11 cellular contexts compared by ENCODE assay signal in the genomic region with DNA sequence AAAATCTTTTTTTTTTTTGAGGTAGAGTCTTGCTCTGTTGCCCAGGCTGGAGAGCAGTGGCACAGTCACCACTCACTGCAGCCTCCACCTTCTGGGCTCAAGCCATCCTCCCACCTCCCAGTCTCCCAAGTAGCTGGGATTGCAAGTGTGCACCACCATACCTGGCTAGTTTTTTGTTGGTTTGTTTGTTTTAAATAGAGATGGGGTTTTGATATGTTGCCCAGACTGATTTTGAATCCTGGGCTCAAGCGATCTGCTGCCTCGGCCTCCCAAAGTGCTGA. TPM values are rescaled to one million over a fixed set of nuclear protein-coding genes. Genes with fewer than 3 reads are reported as not detected.
DNase-seq lines count a peak whose midpoint lies in the region; ATAC-seq, FAIRE-seq and TF ChIP-seq lines count a peak whose summit lies in the region.
"Had no signal": no experiment of that assay in that cellular context is flagged by ENCODE, and none has a peak within 500 bp of the region (broad histone marks: within the 10 kb centered on the region; RNA-seq: fewer than 3 reads in every experiment).

No MANE protein-coding gene starts in this region.

- no peaks in the 10 kb centered on the region for H3K36me3 Mint-ChIP-seq in HFFc6 (ENCODE audit: low read depth)
- peaks cover 0 to 3% (median 0%) of the 10 kb centered on the region in 3 donors for H3K36me3 Mint-ChIP-seq in naive thymus-derived CD8-positive, alpha-beta T cell

- ATAC-seq in K562 (no peak), GM21786 (IDR thresholded peaks at IDR 0.05; ENCODE audit: unreplicated experiment) (no peak), GM19328 (IDR thresholded peaks at IDR 0.05; ENCODE audit: unreplicated experiment) (no peak)
- ATAC-seq in naive thymus-derived CD8-positive, alpha-beta T cell, result no peak

- H3K4me3 ChIP-seq in AG04449 (ENCODE audit: low read depth, low read length), result 0 out of 2 replicates have a peak overlapping the region, but pooled peaks have one; percentile 68
- peak overlapping the region; percentile 94; the same call in 1 of the 2 replicates for H3K4me3 ChIP-seq in K562

- no TSS peak for BruUV-seq in K562 (replicated peaks; lab: Mats Ljungman, UMichigan)

- H3K27me3 Mint-ChIP-seq in HFFc6 (ENCODE audit: insufficient read depth), result no peaks in the 10 kb centered on the region
- H3K27me3 Mint-ChIP-seq in naive thymus-derived CD8-positive, alpha-beta T cell, result no peaks in the 10 kb centered on the region

- CTCF ChIA-PET in AG04449 (lab: Yijun Ruan, JAX), result interaction anchor here (1.1 to 4.6 kb wide), 3 partner anchors 11 to 182 kb away, joined by 3 to 102 read pairs (median 23); partner anchors contain the start of gene RHOT1
- CTCF ChIA-PET in K562 (lab: Yijun Ruan, JAX; ENCODE audit: low intra/inter-chr PET ratio), result no interaction called here

- H3K4me2 ChIP-seq in K562 (ENCODE audit: insufficient read depth, low read length), result no peak overlapping the region

- POLR2A ChIA-PET in AG04449 (lab: Yijun Ruan, JAX) (no interaction called here), K562 (lab: Yijun Ruan, JAX) (interaction anchor here (0.7 kb wide), 1 partner anchor 102 kb away, joined by 3 read pairs; no protein-coding TSS in a partner anchor)
- POLR2A ChIA-PET in naive thymus-derived CD8-positive, alpha-beta T cell (lab: Charles Lee), result interaction anchor here (0.7 to 1.5 kb wide), 2 partner anchors 133 to 460 kb away, joined by 3 to 4 read pairs; partner anchors contain the start of gene RHOT1

- TF ChIP-seq POLR2A in K562 (conservative IDR thresholded peaks at IDR 0.05), result no peak

- H3K9me1 ChIP-seq in K562 (ENCODE audit: control insufficient read depth, insufficient read depth, low read length), result peaks cover 3% of the 10 kb centered on the region

- WGBS in K562 (ENCODE audit: insufficient coverage, low coverage, missing lambda C conversion rate), result 74% methylated on average over 2 of the region's 2 CpGs

- no peak overlapping the region for H3K27ac ChIP-seq in K562 (ENCODE audit: extremely low read depth, low read depth, low read length)

- peaks cover 41% of the 10 kb centered on the region for H3K79me2 ChIP-seq in K562 (ENCODE audit: control insufficient read depth, insufficient read depth, low read length)

- H3K9me3 ChIP-seq in K562 (replicated peaks; ENCODE audit: control insufficient read depth, insufficient read depth, low read depth, low read length), result no peaks in the 10 kb centered on the region

- H3K4me3 Mint-ChIP-seq in HFFc6, result peak overlapping the region; percentile 90
- H3K4me3 Mint-ChIP-seq in naive thymus-derived CD8-positive, alpha-beta T cell, result peak overlapping the region; percentile 89 to 97 (median 94)

- H3K27ac Mint-ChIP-seq in HFFc6, result peak overlapping the region; percentile 70; the same call in 1 of the 2 replicates
- peak overlapping the region; percentile 59 to 98 (median 93) for H3K27ac Mint-ChIP-seq in naive thymus-derived CD8-positive, alpha-beta T cell

- peaks cover 7 to 18% of the 10 kb centered on the region in 2 experiments; a peak in 4 of 5 replicates for H3K4me1 ChIP-seq in K562 (replicated peaks in 1 of 2; ENCODE audit: control insufficient read depth in 2 of 2, insufficient read depth in 2 of 2, low read length in 2 of 2)

- H4K20me1 ChIP-seq in K562 (replicated peaks; ENCODE audit: control insufficient read depth, insufficient read depth, low read length), result 0 out of 2 replicates have a peak, but pooled peaks cover 2% of the 10 kb centered on the region

- no peak for FAIRE-seq in K562 (lab: Jason Lieb, UNC)

- intact Hi-C loops in K562 (cut with micrococcal nuclease), result no loop called here

- peak overlapping the region; percentile 14 to 78; a peak in 2 of 4 replicates for H3K9ac ChIP-seq in K562 (ENCODE audit: insufficient read depth in 1 of 2, low read depth in 2 of 2, low read length in 2 of 2)

- no peak for DNase-seq in AG04449 (ENCODE audit: low read depth, low spot score)
- no peak for DNase-seq in HFFc6
- no peak for DNase-seq in K562 (ENCODE audit: extremely low read depth in 1 of 4, low spot score in 3 of 4)
- no peak for DNase-seq in naive thymus-derived CD8-positive, alpha-beta T cell
- no peak for DNase-seq in OCI-M2 (lab: John Stamatoyannopoulos, UW; ENCODE audit: unreplicated experiment)
- no peak for DNase-seq in GM10266 (ENCODE audit: extremely low spot score)
- DNase-seq: activated gamma-delta T cell, DMS 273 treated with DMSO at 0.1 percent for 48 hours, NCI-H2029 treated with DMSO at 0.1 percent for 48 hours had no signal

- in situ Hi-C loops in K562 (cut with MboI), result loop anchor here (5.0 kb wide), 1 partner anchor 118 kb away; no protein-coding TSS in a partner anchor

- TF ChIP-seq EP300 in K562 (IDR thresholded peaks at IDR 0.05; ENCODE audit: low read length), result no peak

- H2AFZ ChIP-seq in K562 (ENCODE audit: low read depth, low read length), result no peak overlapping the region

- no peaks in the 10 kb centered on the region for H3K27me3 ChIP-seq in K562 (ENCODE audit: control insufficient read depth in 2 of 2, insufficient read depth in 2 of 2, low read length in 2 of 2)

- no peak for TF ChIP-seq CTCF in AG04449 (IDR thresholded peaks at IDR 0.05; ENCODE audit: insufficient read depth, low read length, missing control alignments)
- no peak for TF ChIP-seq CTCF in HFFc6 (IDR thresholded peaks at IDR 0.05)
- no peak for TF ChIP-seq CTCF in K562 (IDR thresholded peaks at IDR 0.05 in 2 of 3, conservative IDR thresholded peaks at IDR 0.05 in 1 of 3; ENCODE audit: insufficient read depth in 2 of 3, low read depth in 1 of 3, low read length in 3 of 3)
- TF ChIP-seq CTCF in GM10266 (IDR thresholded peaks at IDR 0.05; ENCODE audit: control insufficient read depth, insufficient read depth, low read depth, missing control alignments), result no peak

- TF ChIP-seq RAD21 in K562 (CRISPR knock-in tag; conservative IDR thresholded peaks at IDR 0.05 in 1 of 2, IDR thresholded peaks at IDR 0.05 in 1 of 2), result no peak

- no peaks in the 10 kb centered on the region for H3K36me3 ChIP-seq in K562 (ENCODE audit: control insufficient read depth, insufficient read depth, low read length)

- peaks cover 23% of the 10 kb centered on the region for H3K4me1 Mint-ChIP-seq in HFFc6 (ENCODE audit: low read depth)
- H3K4me1 Mint-ChIP-seq in naive thymus-derived CD8-positive, alpha-beta T cell, result peaks cover 21 to 55% (median 52%) of the 10 kb centered on the region in 4 donors

- H3K9me3 Mint-ChIP-seq in HFFc6, result no peaks in the 10 kb centered on the region
- H3K9me3 Mint-ChIP-seq in naive thymus-derived CD8-positive, alpha-beta T cell, result no peaks in the 10 kb centered on the region

TF ChIP-seq in K562, 482 proteins besides CTCF, POLR2A, EP300 and RAD21:
- TF ChIP-seq CBX5 (IDR thresholded peaks at IDR 0.05; ENCODE audit: borderline replicate concordance, low read depth), result no peak
- TF ChIP-seq CSDE1 (IDR thresholded peaks at IDR 0.05), result no peak
- peak; percentile 65 for TF ChIP-seq ZNF121 (CRISPR knock-in tag; conservative IDR thresholded peaks at IDR 0.05)
- no peak for TF ChIP-seq DMBX1 (CRISPR knock-in tag; IDR thresholded peaks at IDR 0.05; ENCODE audit: borderline replicate concordance)

RNA-seq across cellular contexts. Expression of gene LRRC37B, which starts 2.0 kb away (rescaled TPM):
- total RNA-seq in HFFc6 (2021; fragmentation: NEBNext Ultra II Directional; extraction: Animal tissue kit (Norgen Biotek cat#: 25700)), result 1 to 10 TPM; 5.3 to 8.7 (median 6.6) TPM
- 63.1 and 103 TPM in 2 replicates for total RNA-seq in K562 (2011; cell fraction: chromatin; rRNA removed; ENCODE audit: low replicate concordance)
- total RNA-seq in K562 (2011; cell fraction: nucleolus; rRNA removed), result 30.0 and 32.0 TPM in 2 replicates
- total RNA-seq in K562 (2011; cell fraction: nucleoplasm; rRNA removed), result 59.4 and 65.3 TPM in 2 replicates
- total RNA-seq in K562 (2014; rRNA removed), result 10.5 and 15.0 TPM in 2 replicates
- 11.1 and 12.7 TPM in 2 replicates for total RNA-seq in K562 (2014; rRNA removed; fragmentation: Illumina TruSeq; extraction: Trizol)
- 18.9 and 19.8 TPM in 2 replicates for total RNA-seq in K562 (2015; rRNA removed; fragmentation: Illumina TruSeq; extraction: Trizol)
- 11.7 and 12.4 TPM in 2 replicates for total RNA-seq in K562 (2021)
- polyA plus RNA-seq in K562 (2011; rRNA removed), result 10.0 and 11.0 TPM in 2 replicates
- 3.8 and 5.3 TPM in 2 replicates for polyA plus RNA-seq in K562 (2011; cell fraction: cytosol; rRNA removed)
- polyA plus RNA-seq in K562 (2011; cell fraction: nucleus; rRNA removed), result 16.7 and 25.7 TPM in 2 replicates
- polyA plus RNA-seq in K562 (2012), result 11.3 and 14.4 TPM in 2 replicates
- polyA plus RNA-seq in K562 (2014; fragmentation: Illumina TruSeq; extraction: Trizol), result 12.3 and 13.8 TPM in 2 replicates
- polyA plus RNA-seq in K562 (2014; fragmentation: Nextera tagmentation; extraction: Ambion mirVana), result 1 to 10 TPM; 2.7 to 3.8 TPM
- 16.0 and 18.6 TPM in 2 replicates for polyA plus RNA-seq in K562 (2014; rRNA removed)
- 11.5 and 23.3 TPM in 2 replicates for polyA minus RNA-seq in K562 (2011; rRNA and poly(A)+ RNA removed)
- 5.3 and 7.8 TPM in 2 replicates for polyA minus RNA-seq in K562 (2011; cell fraction: cytosol; rRNA and poly(A)+ RNA removed)
- 16.0 and 23.3 TPM in 2 replicates for polyA minus RNA-seq in K562 (2011; cell fraction: nucleus; rRNA and poly(A)+ RNA removed)
- 10 to 100 TPM; 67.6 to 71.1 TPM for total RNA-seq in naive thymus-derived CD8-positive, alpha-beta T cell
- polyA plus RNA-seq in naive thymus-derived CD8-positive, alpha-beta T cell, result 1 to 10 TPM; 6.8 to 9.6 (median 8.2) TPM
